1 cellular context compared by ENCODE assay signal in genomic region chr16:77212736-77213541, GRCh38.
TF ChIP-seq lines count a peak whose summit lies in the region.

No MANE protein-coding gene starts in this region.

TF ChIP-seq in K562, 482 proteins besides CTCF, POLR2A, EP300 and RAD21 (continued from another document and continues in another):
- TF ChIP-seq ZNF407 (IDR thresholded peaks at IDR 0.05; ENCODE audit: low read depth): no peak
- TF ChIP-seq ZNF511 (CRISPR knock-in tag; IDR thresholded peaks at IDR 0.05): no peak
- no peak for TF ChIP-seq ARID2 (IDR thresholded peaks at IDR 0.05)
- no peak for TF ChIP-seq ZBTB34 (CRISPR knock-in tag; IDR thresholded peaks at IDR 0.05)
- no peak for TF ChIP-seq USF1 (CRISPR knock-in tag; IDR thresholded peaks at IDR 0.05)
- TF ChIP-seq L3MBTL2 (IDR thresholded peaks at IDR 0.05): peak; percentile 86
- TF ChIP-seq ZNF24 (IDR thresholded peaks at IDR 0.05): no peak
- TF ChIP-seq HDAC3 (IDR thresholded peaks at IDR 0.05; ENCODE audit: borderline replicate concordance, partially characterized antibody): no peak
- TF ChIP-seq SETDB1 (IDR thresholded peaks at IDR 0.05; ENCODE audit: low read length): no peak
- TF ChIP-seq THRA (IDR thresholded peaks at IDR 0.05): no peak
- no peak for TF ChIP-seq TFAM (CRISPR knock-in tag; conservative IDR thresholded peaks at IDR 0.05)
- TF ChIP-seq PKNOX1 (IDR thresholded peaks at IDR 0.05): no peak
- TF ChIP-seq EGR1 (conservative IDR thresholded peaks at IDR 0.05): no peak
- TF ChIP-seq PATZ1 (CRISPR knock-in tag; IDR thresholded peaks at IDR 0.05; ENCODE audit: borderline replicate concordance): no peak
- no peak for TF ChIP-seq SAP30 (IDR thresholded peaks at IDR 0.05; ENCODE audit: borderline replicate concordance, insufficient read depth, low read depth, low read length, poor library complexity, severe bottlenecking)
- no peak for TF ChIP-seq ZHX1 (conservative IDR thresholded peaks at IDR 0.05; ENCODE audit: low read length)
- TF ChIP-seq ZFP30 (CRISPR knock-in tag; IDR thresholded peaks at IDR 0.05; ENCODE audit: borderline replicate concordance): no peak
- TF ChIP-seq MTA3 (IDR thresholded peaks at IDR 0.05; ENCODE audit: borderline replicate concordance): peak; percentile 48; the same call in 1 of the 2 replicates
- no peak for TF ChIP-seq CREBBP (IDR thresholded peaks at IDR 0.05; ENCODE audit: low read depth, low read length)
- TF ChIP-seq ZFP91 (CRISPR knock-in tag; IDR thresholded peaks at IDR 0.05): no peak
- peak; percentile 4; the same call in 1 of the 2 replicates for TF ChIP-seq ZBTB1 (CRISPR knock-in tag; IDR thresholded peaks at IDR 0.05; ENCODE audit: borderline replicate concordance, low read depth)
- no peak for TF ChIP-seq DPF2 (IDR thresholded peaks at IDR 0.05)
- TF ChIP-seq NCOA2 (IDR thresholded peaks at IDR 0.05; ENCODE audit: partially characterized antibody in 2 of 2): no peak
- no peak for TF ChIP-seq HIVEP1 (CRISPR knock-in tag; IDR thresholded peaks at IDR 0.05)
- no peak for TF ChIP-seq DLX4 (CRISPR knock-in tag; IDR thresholded peaks at IDR 0.05)
- no peak for TF ChIP-seq POU5F1 (IDR thresholded peaks at IDR 0.05; ENCODE audit: borderline replicate concordance, low read depth, low read length, partially characterized antibody)
- TF ChIP-seq ZEB2 (IDR thresholded peaks at IDR 0.05): no peak
- TF ChIP-seq ZKSCAN3 (CRISPR knock-in tag; IDR thresholded peaks at IDR 0.05): no peak
- no peak for TF ChIP-seq ADNP (tag; IDR thresholded peaks at IDR 0.05)
- TF ChIP-seq RBBP5 (IDR thresholded peaks at IDR 0.05; ENCODE audit: borderline replicate concordance, insufficient read depth, low read length, poor library complexity, severe bottlenecking): no peak
- no peak for TF ChIP-seq PTRF (tag; IDR thresholded peaks at IDR 0.05)
- no peak for TF ChIP-seq RBM25 (IDR thresholded peaks at IDR 0.05; ENCODE audit: low read depth, low read length, severe bottlenecking)
- TF ChIP-seq ZNF263 (CRISPR knock-in tag; IDR thresholded peaks at IDR 0.05; ENCODE audit: borderline replicate concordance): no peak
- no peak for TF ChIP-seq ESRRA (IDR thresholded peaks at IDR 0.05; ENCODE audit: borderline replicate concordance, low read depth)
- 0 out of 2 replicates have a peak, but pooled peaks have one; percentile 32 for TF ChIP-seq MYC (IDR thresholded peaks at IDR 0.05; ENCODE audit: low read depth, low read length)
- no peak for TF ChIP-seq MYC (CRISPR knock-in tag; IDR thresholded peaks at IDR 0.05; ENCODE audit: borderline replicate concordance, low read depth)
- TF ChIP-seq ILK (tag; IDR thresholded peaks at IDR 0.05; ENCODE audit: borderline replicate concordance, low read depth): no peak
- TF ChIP-seq BCL6 (CRISPR knock-in tag; IDR thresholded peaks at IDR 0.05): no peak
- TF ChIP-seq KLF10 (CRISPR knock-in tag; IDR thresholded peaks at IDR 0.05): no peak
- no peak for TF ChIP-seq ZSCAN29 (IDR thresholded peaks at IDR 0.05)
- TF ChIP-seq CEBPB (tag; IDR thresholded peaks at IDR 0.05): no peak
- no peak for TF ChIP-seq PTBP1 (IDR thresholded peaks at IDR 0.05; ENCODE audit: low read depth, low read length)
- TF ChIP-seq TRIM28 (IDR thresholded peaks at IDR 0.05): no peak
- no peak for TF ChIP-seq ZKSCAN8 (CRISPR knock-in tag; IDR thresholded peaks at IDR 0.05)
- TF ChIP-seq SAFB (IDR thresholded peaks at IDR 0.05; ENCODE audit: borderline replicate concordance, low read depth, low read length): no peak
- no peak for TF ChIP-seq STAT5A (IDR thresholded peaks at IDR 0.05; ENCODE audit: borderline replicate concordance, low read length)
- peak; percentile 87 for TF ChIP-seq HNRNPLL (IDR thresholded peaks at IDR 0.05; ENCODE audit: low read depth, low read length, poor library complexity, severe bottlenecking)
